Comparison of ENCODE assay signal across 1 cellular context in genomic region chr11:79367844-79368243, GRCh38.
TF ChIP-seq lines count a peak whose summit lies in the region.

No MANE protein-coding gene starts in this region.

TF ChIP-seq in GM12878, 131 proteins besides CTCF, POLR2A, EP300 and RAD21 (continued from another document):
- TF ChIP-seq HDAC2 (IDR thresholded peaks at IDR 0.05), result no peak
- TF ChIP-seq IKZF1 (conservative IDR thresholded peaks at IDR 0.05), result peak; percentile 37; the same call in 1 of the 2 replicates
- TF ChIP-seq GATAD2B (conservative IDR thresholded peaks at IDR 0.05; ENCODE audit: low read depth), result 0 out of 2 replicates have a peak, but pooled peaks have one; percentile 30
- TF ChIP-seq ZNF592 (IDR thresholded peaks at IDR 0.05), result no peak
- peak; percentile 75 for TF ChIP-seq MEF2B (IDR thresholded peaks at IDR 0.05; ENCODE audit: partially characterized antibody, poor library complexity, severe bottlenecking)
- TF ChIP-seq ZNF687 (IDR thresholded peaks at IDR 0.05), result no peak
- peak; percentile 36; the same call in 1 of the 2 replicates for TF ChIP-seq DPF2 (IDR thresholded peaks at IDR 0.05)
